In genomic region chr18:63071566-63072175, GRCh38 we compare ENCODE assay signal across 1 cellular context.
TF ChIP-seq lines count a peak whose summit lies in the region.

No MANE protein-coding gene starts in this region.

TF ChIP-seq in WTC11, 78 proteins besides CTCF, POLR2A, EP300 and RAD21 (continued from another document):
- TF ChIP-seq ZNF512 (CRISPR knock-in tag; IDR thresholded peaks at IDR 0.05; ENCODE audit: borderline replicate concordance) (no peak), PRRX2 (CRISPR knock-in tag; IDR thresholded peaks at IDR 0.05) (no peak), RORB (CRISPR knock-in tag; IDR thresholded peaks at IDR 0.05) (no peak), KAT7 (CRISPR knock-in tag; IDR thresholded peaks at IDR 0.05; ENCODE audit: borderline replicate concordance) (no peak), AR (CRISPR knock-in tag; IDR thresholded peaks at IDR 0.05) (no peak), ZBTB43 (CRISPR knock-in tag; IDR thresholded peaks at IDR 0.05) (no peak), RELA (CRISPR knock-in tag; IDR thresholded peaks at IDR 0.05; ENCODE audit: borderline replicate concordance) (no peak), ETV6 (CRISPR knock-in tag; IDR thresholded peaks at IDR 0.05) (no peak), ATF1 (CRISPR knock-in tag; IDR thresholded peaks at IDR 0.05) (no peak)
